22 cellular contexts compared by ENCODE assay signal in genomic region chr6:1584996-1585668, GRCh38.
"Had no signal": no experiment of that assay in that cellular context is flagged by ENCODE, and none has a peak within 500 bp of the region (broad histone marks: within the 10 kb centered on the region; RNA-seq: fewer than 3 reads in every experiment).

No MANE protein-coding gene starts in this region.

- H3K4me1 ChIP-seq: gastrocnemius medialis, left lung, lower lobe of right lung, pancreas, prostate gland, spleen, tibial artery had no signal

- H3K9me3 Mint-ChIP-seq: immature natural killer cell; memory B cell; natural killer cell; stimulated activated memory B cell treated with anti-CD40 and anti-IgM and Interleukin-4, amounts not matched to agents 10 μg/mL and 1 μg/mL and 100 μg/mL, for 72 hours; stimulated activated naive CD8-positive, alpha-beta T cell treated with anti-CD3 and anti-CD28 coated beads, Interleukin-15, Interleukin-2, amounts not matched to agents 100 ng/mL and 50 ng/mL, for 24 hours had no signal

- ATAC-seq: esophagus mucosa; gastrocnemius medialis; left lung; lower lobe of right lung; natural killer cell; pancreas; sciatic nerve; stimulated activated memory B cell treated with anti-CD40 and anti-IgM and Interleukin-4, amounts not matched to agents 10 μg/mL and 1 μg/mL and 100 μg/mL, for 72 hours had no signal

- H3K27ac Mint-ChIP-seq: memory B cell; mesothelial cell of epicardium; natural killer cell; stimulated activated memory B cell treated with anti-CD40 and anti-IgM and Interleukin-4, amounts not matched to agents 10 μg/mL and 1 μg/mL and 100 μg/mL, for 72 hours; stimulated activated naive CD8-positive, alpha-beta T cell treated with anti-CD3 and anti-CD28 coated beads, Interleukin-15, Interleukin-2, amounts not matched to agents 100 ng/mL and 50 ng/mL, for 24 hours had no signal

- H3K36me3 Mint-ChIP-seq: immature natural killer cell; memory B cell; mesothelial cell of epicardium; natural killer cell; stimulated activated memory B cell treated with anti-CD40 and anti-IgM and Interleukin-4, amounts not matched to agents 10 μg/mL and 1 μg/mL and 100 μg/mL, for 72 hours had no signal

- H3K27me3 ChIP-seq: pancreas, tibial artery had no signal

- DNase-seq: effector CD8-positive, alpha-beta T cell; gastrocnemius medialis; glutamatergic neuron; immature natural killer cell; left lung; lower lobe of right lung; natural killer cell; pancreas; spleen; stimulated activated CD4-positive, alpha-beta T cell treated with anti-CD3 and anti-CD28 coated beads, Interleukin-15, amount 100 ng/mL, for 24 hours; stimulated activated CD4-positive, alpha-beta T cell treated with anti-CD3 and anti-CD28 coated beads, Interleukin-1b, Interleukin-23, amount 100 ng/mL, for 48 hours; stimulated activated CD4-positive, alpha-beta T cell treated with anti-CD3 and anti-CD28 coated beads, Interleukin-4, amount 100 ng/mL, for 24 hours had no signal

- H3K4me3 Mint-ChIP-seq: immature natural killer cell; memory B cell; mesothelial cell of epicardium; natural killer cell; neural crest cell; stimulated activated memory B cell treated with anti-CD40 and anti-IgM and Interleukin-4, amounts not matched to agents 10 μg/mL and 1 μg/mL and 100 μg/mL, for 72 hours; stimulated activated naive CD8-positive, alpha-beta T cell treated with anti-CD3 and anti-CD28 coated beads, Interleukin-15, Interleukin-2, amounts not matched to agents 100 ng/mL and 50 ng/mL, for 24 hours had no signal

- H3K36me3 ChIP-seq: gastrocnemius medialis, left lung, lower lobe of right lung, pancreas, prostate gland, spleen, tibial artery had no signal

- H3K4me1 Mint-ChIP-seq: immature natural killer cell; memory B cell; mesothelial cell of epicardium; natural killer cell; neural crest cell; stimulated activated memory B cell treated with anti-CD40 and anti-IgM and Interleukin-4, amounts not matched to agents 10 μg/mL and 1 μg/mL and 100 μg/mL, for 72 hours had no signal

- H3K9me3 ChIP-seq: gastrocnemius medialis, left lung, lower lobe of right lung, pancreas, prostate gland, spleen, tibial artery had no signal

- H3K27ac ChIP-seq: coronary artery, gastrocnemius medialis, left lung, lower lobe of right lung, pancreas, prostate gland, spleen, tibial artery had no signal

- H3K4me3 ChIP-seq: coronary artery, gastrocnemius medialis, left lung, lower lobe of right lung, pancreas, prostate gland, spleen, tibial artery had no signal
